ENCODE assay signal across 1 cellular context in the genomic region with DNA sequence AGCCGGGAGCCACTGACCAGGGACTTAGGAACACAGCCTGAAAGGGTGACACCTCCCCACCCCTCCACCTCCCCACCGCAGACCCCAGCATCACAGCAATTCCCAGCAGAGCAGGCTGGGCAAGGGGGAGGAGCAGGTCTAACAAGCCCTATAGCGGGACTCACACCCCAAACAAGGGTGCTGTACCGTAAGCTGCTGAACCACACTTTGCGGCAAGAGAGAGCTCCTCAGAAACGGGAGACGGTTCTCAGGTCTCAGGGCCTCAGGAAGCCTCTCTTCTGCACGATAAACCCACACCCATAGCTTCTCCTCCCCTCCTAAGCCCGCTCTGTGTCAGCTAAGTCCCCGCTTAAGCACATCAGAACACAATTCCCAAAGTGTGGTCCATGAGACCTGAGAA.
TF ChIP-seq lines count a peak whose summit lies in the region.

No MANE protein-coding gene starts in this region.

TF ChIP-seq in GM23338, 12 proteins besides CTCF, POLR2A, EP300 and RAD21:
- TF ChIP-seq, protein P1, sequence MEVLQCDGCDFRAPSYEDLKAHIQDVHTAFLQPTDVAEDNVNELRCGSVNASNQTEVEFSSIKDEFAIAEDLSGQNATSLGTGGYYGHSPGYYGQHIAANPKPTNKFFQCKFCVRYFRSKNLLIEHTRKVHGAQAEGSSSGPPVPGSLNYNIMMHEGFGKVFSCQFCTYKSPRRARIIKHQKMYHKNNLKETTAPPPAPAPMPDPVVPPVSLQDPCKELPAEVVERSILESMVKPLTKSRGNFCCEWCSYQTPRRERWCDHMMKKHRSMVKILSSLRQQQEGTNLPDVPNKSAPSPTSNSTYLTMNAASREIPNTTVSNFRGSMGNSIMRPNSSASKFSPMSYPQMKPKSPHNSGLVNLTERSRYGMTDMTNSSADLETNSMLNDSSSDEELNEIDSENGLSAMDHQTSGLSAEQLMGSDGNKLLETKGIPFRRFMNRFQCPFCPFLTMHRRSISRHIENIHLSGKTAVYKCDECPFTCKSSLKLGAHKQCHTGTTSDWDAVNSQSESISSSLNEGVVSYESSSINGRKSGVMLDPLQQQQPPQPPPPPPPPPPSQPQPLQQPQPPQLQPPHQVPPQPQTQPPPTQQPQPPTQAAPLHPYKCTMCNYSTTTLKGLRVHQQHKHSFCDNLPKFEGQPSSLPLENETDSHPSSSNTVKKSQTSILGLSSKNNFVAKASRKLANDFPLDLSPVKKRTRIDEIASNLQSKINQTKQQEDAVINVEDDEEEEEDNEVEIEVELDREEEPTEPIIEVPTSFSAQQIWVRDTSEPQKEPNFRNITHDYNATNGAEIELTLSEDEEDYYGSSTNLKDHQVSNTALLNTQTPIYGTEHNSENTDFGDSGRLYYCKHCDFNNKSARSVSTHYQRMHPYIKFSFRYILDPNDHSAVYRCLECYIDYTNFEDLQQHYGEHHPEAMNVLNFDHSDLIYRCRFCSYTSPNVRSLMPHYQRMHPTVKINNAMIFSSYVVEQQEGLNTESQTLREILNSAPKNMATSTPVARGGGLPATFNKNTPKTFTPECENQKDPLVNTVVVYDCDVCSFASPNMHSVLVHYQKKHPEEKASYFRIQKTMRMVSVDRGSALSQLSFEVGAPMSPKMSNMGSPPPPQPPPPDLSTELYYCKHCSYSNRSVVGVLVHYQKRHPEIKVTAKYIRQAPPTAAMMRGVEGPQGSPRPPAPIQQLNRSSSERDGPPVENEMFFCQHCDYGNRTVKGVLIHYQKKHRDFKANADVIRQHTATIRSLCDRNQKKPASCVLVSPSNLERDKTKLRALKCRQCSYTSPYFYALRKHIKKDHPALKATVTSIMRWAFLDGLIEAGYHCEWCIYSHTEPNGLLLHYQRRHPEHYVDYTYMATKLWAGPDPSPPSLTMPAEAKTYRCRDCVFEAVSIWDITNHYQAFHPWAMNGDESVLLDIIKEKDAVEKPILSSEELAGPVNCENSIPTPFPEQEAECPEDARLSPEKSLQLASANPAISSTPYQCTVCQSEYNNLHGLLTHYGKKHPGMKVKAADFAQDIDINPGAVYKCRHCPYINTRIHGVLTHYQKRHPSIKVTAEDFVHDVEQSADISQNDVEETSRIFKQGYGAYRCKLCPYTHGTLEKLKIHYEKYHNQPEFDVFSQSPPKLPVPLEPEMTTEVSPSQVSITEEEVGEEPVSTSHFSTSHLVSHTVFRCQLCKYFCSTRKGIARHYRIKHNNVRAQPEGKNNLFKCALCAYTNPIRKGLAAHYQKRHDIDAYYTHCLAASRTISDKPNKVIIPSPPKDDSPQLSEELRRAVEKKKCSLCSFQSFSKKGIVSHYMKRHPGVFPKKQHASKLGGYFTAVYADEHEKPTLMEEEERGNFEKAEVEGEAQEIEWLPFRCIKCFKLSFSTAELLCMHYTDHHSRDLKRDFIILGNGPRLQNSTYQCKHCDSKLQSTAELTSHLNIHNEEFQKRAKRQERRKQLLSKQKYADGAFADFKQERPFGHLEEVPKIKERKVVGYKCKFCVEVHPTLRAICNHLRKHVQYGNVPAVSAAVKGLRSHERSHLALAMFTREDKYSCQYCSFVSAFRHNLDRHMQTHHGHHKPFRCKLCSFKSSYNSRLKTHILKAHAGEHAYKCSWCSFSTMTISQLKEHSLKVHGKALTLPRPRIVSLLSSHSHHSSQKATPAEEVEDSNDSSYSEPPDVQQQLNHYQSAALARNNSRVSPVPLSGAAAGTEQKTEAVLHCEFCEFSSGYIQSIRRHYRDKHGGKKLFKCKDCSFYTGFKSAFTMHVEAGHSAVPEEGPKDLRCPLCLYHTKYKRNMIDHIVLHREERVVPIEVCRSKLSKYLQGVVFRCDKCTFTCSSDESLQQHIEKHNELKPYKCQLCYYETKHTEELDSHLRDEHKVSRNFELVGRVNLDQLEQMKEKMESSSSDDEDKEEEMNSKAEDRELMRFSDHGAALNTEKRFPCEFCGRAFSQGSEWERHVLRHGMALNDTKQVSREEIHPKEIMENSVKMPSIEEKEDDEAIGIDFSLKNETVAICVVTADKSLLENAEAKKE (CRISPR knock-in tag; IDR thresholded peaks at IDR 0.05), result no peak
- TF ChIP-seq EZH2phosphoT487 (IDR thresholded peaks at IDR 0.05; ENCODE audit: unreplicated experiment) (no peak), CREB1 (CRISPR knock-in tag; IDR thresholded peaks at IDR 0.05; ENCODE audit: low read depth) (no peak), POLR2AphosphoS5 (IDR thresholded peaks at IDR 0.05; ENCODE audit: low read depth) (no peak), EZH2 (IDR thresholded peaks at IDR 0.05; ENCODE audit: low read depth, unreplicated experiment) (no peak), ZNF114 (CRISPR knock-in tag; IDR thresholded peaks at IDR 0.05) (no peak)
- TF ChIP-seq, protein P2, sequence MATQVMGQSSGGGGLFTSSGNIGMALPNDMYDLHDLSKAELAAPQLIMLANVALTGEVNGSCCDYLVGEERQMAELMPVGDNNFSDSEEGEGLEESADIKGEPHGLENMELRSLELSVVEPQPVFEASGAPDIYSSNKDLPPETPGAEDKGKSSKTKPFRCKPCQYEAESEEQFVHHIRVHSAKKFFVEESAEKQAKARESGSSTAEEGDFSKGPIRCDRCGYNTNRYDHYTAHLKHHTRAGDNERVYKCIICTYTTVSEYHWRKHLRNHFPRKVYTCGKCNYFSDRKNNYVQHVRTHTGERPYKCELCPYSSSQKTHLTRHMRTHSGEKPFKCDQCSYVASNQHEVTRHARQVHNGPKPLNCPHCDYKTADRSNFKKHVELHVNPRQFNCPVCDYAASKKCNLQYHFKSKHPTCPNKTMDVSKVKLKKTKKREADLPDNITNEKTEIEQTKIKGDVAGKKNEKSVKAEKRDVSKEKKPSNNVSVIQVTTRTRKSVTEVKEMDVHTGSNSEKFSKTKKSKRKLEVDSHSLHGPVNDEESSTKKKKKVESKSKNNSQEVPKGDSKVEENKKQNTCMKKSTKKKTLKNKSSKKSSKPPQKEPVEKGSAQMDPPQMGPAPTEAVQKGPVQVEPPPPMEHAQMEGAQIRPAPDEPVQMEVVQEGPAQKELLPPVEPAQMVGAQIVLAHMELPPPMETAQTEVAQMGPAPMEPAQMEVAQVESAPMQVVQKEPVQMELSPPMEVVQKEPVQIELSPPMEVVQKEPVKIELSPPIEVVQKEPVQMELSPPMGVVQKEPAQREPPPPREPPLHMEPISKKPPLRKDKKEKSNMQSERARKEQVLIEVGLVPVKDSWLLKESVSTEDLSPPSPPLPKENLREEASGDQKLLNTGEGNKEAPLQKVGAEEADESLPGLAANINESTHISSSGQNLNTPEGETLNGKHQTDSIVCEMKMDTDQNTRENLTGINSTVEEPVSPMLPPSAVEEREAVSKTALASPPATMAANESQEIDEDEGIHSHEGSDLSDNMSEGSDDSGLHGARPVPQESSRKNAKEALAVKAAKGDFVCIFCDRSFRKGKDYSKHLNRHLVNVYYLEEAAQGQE (IDR thresholded peaks at IDR 0.05; ENCODE audit: unreplicated experiment), result no peak
TF ChIP-seq in GM23338: peak in this region for 0.
